9 cellular contexts compared by ENCODE assay signal in the genomic region with DNA sequence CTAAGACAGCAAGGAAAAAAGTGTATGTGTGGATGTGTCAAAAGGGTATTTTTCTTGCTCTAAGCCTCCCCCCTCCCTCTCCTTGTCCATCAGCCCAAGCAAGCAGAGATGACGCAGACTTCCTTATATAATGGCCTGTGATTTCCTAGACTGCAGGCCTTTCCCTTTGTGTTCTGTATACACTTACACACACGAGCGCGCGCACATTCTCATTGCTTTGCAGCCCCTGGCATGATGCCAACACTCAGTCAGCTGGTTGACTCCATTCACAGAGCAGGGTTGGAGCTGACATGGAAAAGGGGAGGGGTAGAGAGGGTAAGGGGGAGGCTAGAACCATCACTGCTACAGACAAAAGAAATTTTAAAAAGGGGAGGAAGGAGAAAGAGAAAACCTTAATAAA.
DNase-seq lines count a peak whose midpoint lies in the region; ATAC-seq and TF ChIP-seq lines count a peak whose summit lies in the region.
"Had no signal": no experiment of that assay in that cellular context is flagged by ENCODE, and none has a peak within 500 bp of the region (broad histone marks: within the 10 kb centered on the region; RNA-seq: fewer than 3 reads in every experiment).

No MANE protein-coding gene starts in this region.

- DNase-seq in AG09309 (ENCODE audit: low read depth) (peak; percentile 33), LNCaP clone FGC (ENCODE audit: low read depth) (peak; percentile 86), SK-N-MC (ENCODE audit: low read depth, low spot score) (peak; percentile 91), memory B cell (ENCODE audit: low spot score in 2 of 2) (peak in 1 of 2 donors; percentile 12), WERI-Rb-1 (no peak)
- no peak for DNase-seq in effector memory CD8-positive, alpha-beta T cell
- DNase-seq in stimulated activated naive CD8-positive, alpha-beta T cell treated with anti-CD3 and anti-CD28 coated beads, Interleukin-15, Interleukin-2, amounts not matched to agents 100 U/mL and 50 U/mL, for 24 hours: peak; percentile 46

- H3K36me3 ChIP-seq in SK-N-MC (ENCODE audit: insufficient read depth, low read length) (no peaks in the 10 kb centered on the region), WERI-Rb-1 (peaks cover 40% of the 10 kb centered on the region)

- no peaks in the 10 kb centered on the region for H3K27me3 ChIP-seq in WERI-Rb-1 (ENCODE audit: insufficient read depth, low read depth, severe bottlenecking)

- H3K27ac ChIP-seq in SK-N-MC (peak overlapping the region; percentile 96), WERI-Rb-1 (no peak overlapping the region)

- H3K4me1 Mint-ChIP-seq in effector memory CD8-positive, alpha-beta T cell (ENCODE audit: low read depth in 2 of 2): peaks cover 13 to 20% of the 10 kb centered on the region in 2 donors
- H3K4me1 Mint-ChIP-seq in memory B cell: peaks cover 16% of the 10 kb centered on the region

- H3K27ac Mint-ChIP-seq in effector memory CD8-positive, alpha-beta T cell: no peak overlapping the region
- no peak overlapping the region for H3K27ac Mint-ChIP-seq in memory B cell
- H3K27ac Mint-ChIP-seq: brain had no signal

- H3K9me3 ChIP-seq in SK-N-MC (ENCODE audit: low read depth, low read length) (no peaks in the 10 kb centered on the region), WERI-Rb-1 (ENCODE audit: severe bottlenecking) (no peaks in the 10 kb centered on the region)

- H3K9me3 Mint-ChIP-seq in effector memory CD8-positive, alpha-beta T cell: no peaks in the 10 kb centered on the region
- H3K9me3 Mint-ChIP-seq in memory B cell: no peaks in the 10 kb centered on the region

- ATAC-seq in effector memory CD8-positive, alpha-beta T cell (replicated peaks): peak; percentile 36
- ATAC-seq in memory B cell (ENCODE audit: low read depth): peak; percentile 51
- ATAC-seq in stimulated activated naive CD8-positive, alpha-beta T cell treated with anti-CD3 and anti-CD28 coated beads, Interleukin-15, Interleukin-2, amounts not matched to agents 100 U/mL and 50 U/mL, for 24 hours: peak; percentile 50
- no peak for ATAC-seq in GM18867 (IDR thresholded peaks at IDR 0.05; ENCODE audit: unreplicated experiment)

- peaks cover 27% of the 10 kb centered on the region for H3K36me3 Mint-ChIP-seq in effector memory CD8-positive, alpha-beta T cell (ENCODE audit: insufficient read depth)
- peaks cover 6% of the 10 kb centered on the region for H3K36me3 Mint-ChIP-seq in memory B cell

- peak overlapping the region; percentile 80 for H3K9ac ChIP-seq in SK-N-MC (ENCODE audit: insufficient read length)

- no peak overlapping the region for H3K4me3 ChIP-seq in AG09309 (ENCODE audit: control insufficient read depth, low read depth, low read length)
- peak overlapping the region; percentile 26 for H3K4me3 ChIP-seq in LNCaP clone FGC (ENCODE audit: low read depth, low read length)
- H3K4me3 ChIP-seq in SK-N-MC: peak overlapping the region; percentile 78
- no peak overlapping the region for H3K4me3 ChIP-seq in WERI-Rb-1 (ENCODE audit: low read depth, low read length)

- H3K27me3 Mint-ChIP-seq in effector memory CD8-positive, alpha-beta T cell: no peaks in the 10 kb centered on the region
- no peaks in the 10 kb centered on the region for H3K27me3 Mint-ChIP-seq in memory B cell
- H3K27me3 Mint-ChIP-seq: brain had no signal

- TF ChIP-seq CTCF in AG09309 (IDR thresholded peaks at IDR 0.05; ENCODE audit: control insufficient read depth, insufficient read depth, low read depth, low read length, missing control alignments) (no peak), LNCaP clone FGC (IDR thresholded peaks at IDR 0.05; ENCODE audit: control insufficient read depth, extremely low read depth, insufficient read depth) (no peak), WERI-Rb-1 (IDR thresholded peaks at IDR 0.05; ENCODE audit: low read depth, low read length) (no peak)

- H3K4me3 Mint-ChIP-seq in effector memory CD8-positive, alpha-beta T cell: no peak overlapping the region
- H3K4me3 Mint-ChIP-seq in memory B cell: no peak overlapping the region

Comparison
In these comparisons a context has a peak if more than half of its experiments do, and no peak if none do; other contexts are left out.
1. DNase-seq: peak in AG09309 (single experiment), LNCaP clone FGC (single experiment), SK-N-MC (single experiment) and stimulated activated naive CD8-positive, alpha-beta T cell treated with anti-CD3 and anti-CD28 coated beads, Interleukin-15, Interleukin-2, amounts not matched to agents 100 U/mL and 50 U/mL, for 24 hours (single experiment); none in effector memory CD8-positive, alpha-beta T cell (0 of 3) and WERI-Rb-1 (single experiment).
2. H3K4me3 ChIP-seq: peak in LNCaP clone FGC (single experiment) and SK-N-MC (single experiment); none in AG09309 (single experiment) and WERI-Rb-1 (single experiment).